Comparison of ENCODE assay signal across 1 cellular context in the genomic region with DNA sequence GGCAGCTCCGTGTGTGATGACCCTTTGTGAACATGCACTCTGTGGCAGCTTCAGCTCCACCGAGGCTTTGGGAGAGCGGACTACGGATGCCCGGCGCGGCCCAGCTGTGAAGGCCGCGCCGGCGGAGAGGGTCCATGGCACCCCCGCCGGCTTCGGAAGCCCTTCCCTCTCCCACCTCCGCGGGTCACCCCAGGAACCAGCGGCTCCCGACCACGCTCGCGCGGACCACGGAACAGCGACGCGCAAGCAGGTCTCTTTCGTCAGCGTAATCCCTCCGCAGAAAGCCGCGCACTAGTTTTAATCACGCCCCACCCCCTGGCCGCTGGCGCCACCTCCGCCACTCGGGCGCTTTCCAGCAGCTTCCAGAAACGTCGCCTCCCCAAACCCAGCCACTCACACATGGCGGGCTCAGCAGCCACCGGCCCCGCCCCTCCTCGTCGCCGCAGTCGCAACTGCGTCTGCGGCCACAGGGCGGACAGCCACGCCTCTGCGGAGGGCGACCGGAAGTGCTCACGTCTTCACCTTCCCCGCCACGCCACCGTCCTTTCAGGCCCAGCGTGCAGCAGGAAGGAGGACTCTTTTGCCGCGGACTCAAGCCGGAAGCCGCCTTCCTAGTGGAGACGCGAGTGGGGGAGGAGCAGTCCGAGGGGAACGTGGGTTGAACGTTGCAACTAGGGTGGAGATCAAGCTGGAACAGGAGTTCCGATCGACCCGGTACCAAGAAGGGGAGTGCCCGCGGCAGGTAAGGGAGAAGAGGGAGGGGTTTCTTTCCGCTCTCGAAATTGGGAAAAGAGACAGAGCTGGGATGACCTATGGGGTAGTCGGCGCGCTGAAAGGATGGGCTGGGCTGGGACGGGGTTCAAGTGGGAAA.
TF ChIP-seq lines count a peak whose summit lies in the region.

A gene (plus strand): TSS at position 606 of the 871 bp plus-strand sequence. CDS start 3,221 bp downstream, outside the sequence.

TF ChIP-seq in GM12878, 131 proteins besides CTCF, POLR2A, EP300 and RAD21 (continued from another document and continues in another):
- TF ChIP-seq NRF1 (conservative IDR thresholded peaks at IDR 0.05; ENCODE audit: low read depth, low read length) (peak; percentile 28; the same call in 1 of the 2 replicates), ZNF622 (IDR thresholded peaks at IDR 0.05) (no peak), TCF7 (IDR thresholded peaks at IDR 0.05; ENCODE audit: borderline replicate concordance) (peak; percentile 36; the same call in 1 of the 2 replicates), POU2F2 (IDR thresholded peaks at IDR 0.05; ENCODE audit: borderline replicate concordance, low read depth, low read length) (peak; percentile 51; the same call in 2 of the 3 replicates), TARDBP (IDR thresholded peaks at IDR 0.05; ENCODE audit: borderline replicate concordance) (peak; percentile 65; the same call in 1 of the 2 replicates), ASH2L (IDR thresholded peaks at IDR 0.05; ENCODE audit: borderline replicate concordance, low read depth) (peak; percentile 43), MEF2B (IDR thresholded peaks at IDR 0.05; ENCODE audit: partially characterized antibody, poor library complexity, severe bottlenecking) (peak; percentile 43), EGR1 (IDR thresholded peaks at IDR 0.05; ENCODE audit: borderline replicate concordance in 1 of 2, low read depth in 2 of 2, low read length in 2 of 2) (peak; percentile 83 to 90), JUNB (IDR thresholded peaks at IDR 0.05) (no peak), RCOR1 (conservative IDR thresholded peaks at IDR 0.05; ENCODE audit: low read depth, low read length) (0 out of 2 replicates have a peak, but pooled peaks have one; percentile 56), MYC (IDR thresholded peaks at IDR 0.05; ENCODE audit: insufficient read depth, insufficient read length, insufficient replicate concordance, low read length, severe bottlenecking) (peak; percentile 92), HDAC2 (IDR thresholded peaks at IDR 0.05) (no peak), MTA2 (IDR thresholded peaks at IDR 0.05; ENCODE audit: low read depth) (no peak; the same call in 1 of the 2 replicates), SRF (IDR thresholded peaks at IDR 0.05; ENCODE audit: low read depth in 2 of 2, low read length in 2 of 2) (peak; percentile 62 to 93), SMAD5 (IDR thresholded peaks at IDR 0.05; ENCODE audit: low read depth) (peak; percentile 30), ZNF384 (IDR thresholded peaks at IDR 0.05; ENCODE audit: borderline replicate concordance, low read depth, low read length) (no peak; the same call in 1 of the 2 replicates), RFX5 (IDR thresholded peaks at IDR 0.05; ENCODE audit: low read depth, low read length) (peak; percentile 79), FOXK2 (IDR thresholded peaks at IDR 0.05) (no peak), TCF12 (IDR thresholded peaks at IDR 0.05; ENCODE audit: low read depth, low read length) (peak; percentile 78), NFYA (IDR thresholded peaks at IDR 0.05; ENCODE audit: borderline replicate concordance, low read depth, low read length) (no peak), CHD4 (IDR thresholded peaks at IDR 0.05) (no peak), WRNIP1 (IDR thresholded peaks at IDR 0.05; ENCODE audit: borderline replicate concordance, low read depth, low read length) (peak; percentile 90; the same call in 1 of the 2 replicates), CBX5 (IDR thresholded peaks at IDR 0.05; ENCODE audit: low read depth) (peak; percentile 98), BCL11A (IDR thresholded peaks at IDR 0.05; ENCODE audit: low read depth, low read length) (no peak), PAX8 (IDR thresholded peaks at IDR 0.05) (no peak), ATF7 (IDR thresholded peaks at IDR 0.05; ENCODE audit: low read depth) (peak; percentile 62; the same call in 1 of the 2 replicates)
- TF ChIP-seq, protein P1, sequence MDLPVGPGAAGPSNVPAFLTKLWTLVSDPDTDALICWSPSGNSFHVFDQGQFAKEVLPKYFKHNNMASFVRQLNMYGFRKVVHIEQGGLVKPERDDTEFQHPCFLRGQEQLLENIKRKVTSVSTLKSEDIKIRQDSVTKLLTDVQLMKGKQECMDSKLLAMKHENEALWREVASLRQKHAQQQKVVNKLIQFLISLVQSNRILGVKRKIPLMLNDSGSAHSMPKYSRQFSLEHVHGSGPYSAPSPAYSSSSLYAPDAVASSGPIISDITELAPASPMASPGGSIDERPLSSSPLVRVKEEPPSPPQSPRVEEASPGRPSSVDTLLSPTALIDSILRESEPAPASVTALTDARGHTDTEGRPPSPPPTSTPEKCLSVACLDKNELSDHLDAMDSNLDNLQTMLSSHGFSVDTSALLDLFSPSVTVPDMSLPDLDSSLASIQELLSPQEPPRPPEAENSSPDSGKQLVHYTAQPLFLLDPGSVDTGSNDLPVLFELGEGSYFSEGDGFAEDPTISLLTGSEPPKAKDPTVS (IDR thresholded peaks at IDR 0.05; ENCODE audit: low read depth, low read length): peak; percentile 100
- TF ChIP-seq, protein P2, sequence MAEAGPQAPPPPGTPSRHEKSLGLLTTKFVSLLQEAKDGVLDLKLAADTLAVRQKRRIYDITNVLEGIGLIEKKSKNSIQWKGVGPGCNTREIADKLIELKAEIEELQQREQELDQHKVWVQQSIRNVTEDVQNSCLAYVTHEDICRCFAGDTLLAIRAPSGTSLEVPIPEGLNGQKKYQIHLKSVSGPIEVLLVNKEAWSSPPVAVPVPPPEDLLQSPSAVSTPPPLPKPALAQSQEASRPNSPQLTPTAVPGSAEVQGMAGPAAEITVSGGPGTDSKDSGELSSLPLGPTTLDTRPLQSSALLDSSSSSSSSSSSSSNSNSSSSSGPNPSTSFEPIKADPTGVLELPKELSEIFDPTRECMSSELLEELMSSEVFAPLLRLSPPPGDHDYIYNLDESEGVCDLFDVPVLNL (IDR thresholded peaks at IDR 0.05; ENCODE audit: low read depth, low read length): peak; percentile 60; the same call in 1 of the 2 replicates
- TF ChIP-seq, protein P3, sequence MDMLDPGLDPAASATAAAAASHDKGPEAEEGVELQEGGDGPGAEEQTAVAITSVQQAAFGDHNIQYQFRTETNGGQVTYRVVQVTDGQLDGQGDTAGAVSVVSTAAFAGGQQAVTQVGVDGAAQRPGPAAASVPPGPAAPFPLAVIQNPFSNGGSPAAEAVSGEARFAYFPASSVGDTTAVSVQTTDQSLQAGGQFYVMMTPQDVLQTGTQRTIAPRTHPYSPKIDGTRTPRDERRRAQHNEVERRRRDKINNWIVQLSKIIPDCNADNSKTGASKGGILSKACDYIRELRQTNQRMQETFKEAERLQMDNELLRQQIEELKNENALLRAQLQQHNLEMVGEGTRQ (IDR thresholded peaks at IDR 0.05; ENCODE audit: borderline replicate concordance, low read depth, low read length): no peak
- TF ChIP-seq, protein P4, sequence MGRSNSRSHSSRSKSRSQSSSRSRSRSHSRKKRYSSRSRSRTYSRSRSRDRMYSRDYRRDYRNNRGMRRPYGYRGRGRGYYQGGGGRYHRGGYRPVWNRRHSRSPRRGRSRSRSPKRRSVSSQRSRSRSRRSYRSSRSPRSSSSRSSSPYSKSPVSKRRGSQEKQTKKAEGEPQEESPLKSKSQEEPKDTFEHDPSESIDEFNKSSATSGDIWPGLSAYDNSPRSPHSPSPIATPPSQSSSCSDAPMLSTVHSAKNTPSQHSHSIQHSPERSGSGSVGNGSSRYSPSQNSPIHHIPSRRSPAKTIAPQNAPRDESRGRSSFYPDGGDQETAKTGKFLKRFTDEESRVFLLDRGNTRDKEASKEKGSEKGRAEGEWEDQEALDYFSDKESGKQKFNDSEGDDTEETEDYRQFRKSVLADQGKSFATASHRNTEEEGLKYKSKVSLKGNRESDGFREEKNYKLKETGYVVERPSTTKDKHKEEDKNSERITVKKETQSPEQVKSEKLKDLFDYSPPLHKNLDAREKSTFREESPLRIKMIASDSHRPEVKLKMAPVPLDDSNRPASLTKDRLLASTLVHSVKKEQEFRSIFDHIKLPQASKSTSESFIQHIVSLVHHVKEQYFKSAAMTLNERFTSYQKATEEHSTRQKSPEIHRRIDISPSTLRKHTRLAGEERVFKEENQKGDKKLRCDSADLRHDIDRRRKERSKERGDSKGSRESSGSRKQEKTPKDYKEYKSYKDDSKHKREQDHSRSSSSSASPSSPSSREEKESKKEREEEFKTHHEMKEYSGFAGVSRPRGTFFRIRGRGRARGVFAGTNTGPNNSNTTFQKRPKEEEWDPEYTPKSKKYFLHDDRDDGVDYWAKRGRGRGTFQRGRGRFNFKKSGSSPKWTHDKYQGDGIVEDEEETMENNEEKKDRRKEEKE (IDR thresholded peaks at IDR 0.05): no peak
- TF ChIP-seq, protein P5, sequence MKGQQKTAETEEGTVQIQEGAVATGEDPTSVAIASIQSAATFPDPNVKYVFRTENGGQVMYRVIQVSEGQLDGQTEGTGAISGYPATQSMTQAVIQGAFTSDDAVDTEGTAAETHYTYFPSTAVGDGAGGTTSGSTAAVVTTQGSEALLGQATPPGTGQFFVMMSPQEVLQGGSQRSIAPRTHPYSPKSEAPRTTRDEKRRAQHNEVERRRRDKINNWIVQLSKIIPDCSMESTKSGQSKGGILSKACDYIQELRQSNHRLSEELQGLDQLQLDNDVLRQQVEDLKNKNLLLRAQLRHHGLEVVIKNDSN (IDR thresholded peaks at IDR 0.05; ENCODE audit: borderline replicate concordance, extremely low read length, insufficient read depth, low read depth, low read length): peak; percentile 23
- TF ChIP-seq, protein P6, sequence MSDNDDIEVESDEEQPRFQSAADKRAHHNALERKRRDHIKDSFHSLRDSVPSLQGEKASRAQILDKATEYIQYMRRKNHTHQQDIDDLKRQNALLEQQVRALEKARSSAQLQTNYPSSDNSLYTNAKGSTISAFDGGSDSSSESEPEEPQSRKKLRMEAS (IDR thresholded peaks at IDR 0.05; ENCODE audit: low read depth, low read length): peak; percentile 95
- TF ChIP-seq, protein P7, sequence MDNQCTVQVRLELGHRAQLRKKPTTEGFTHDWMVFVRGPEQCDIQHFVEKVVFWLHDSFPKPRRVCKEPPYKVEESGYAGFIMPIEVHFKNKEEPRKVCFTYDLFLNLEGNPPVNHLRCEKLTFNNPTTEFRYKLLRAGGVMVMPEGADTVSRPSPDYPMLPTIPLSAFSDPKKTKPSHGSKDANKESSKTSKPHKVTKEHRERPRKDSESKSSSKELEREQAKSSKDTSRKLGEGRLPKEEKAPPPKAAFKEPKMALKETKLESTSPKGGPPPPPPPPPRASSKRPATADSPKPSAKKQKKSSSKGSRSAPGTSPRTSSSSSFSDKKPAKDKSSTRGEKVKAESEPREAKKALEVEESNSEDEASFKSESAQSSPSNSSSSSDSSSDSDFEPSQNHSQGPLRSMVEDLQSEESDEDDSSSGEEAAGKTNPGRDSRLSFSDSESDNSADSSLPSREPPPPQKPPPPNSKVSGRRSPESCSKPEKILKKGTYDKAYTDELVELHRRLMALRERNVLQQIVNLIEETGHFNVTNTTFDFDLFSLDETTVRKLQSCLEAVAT (IDR thresholded peaks at IDR 0.05): 0 out of 2 replicates have a peak, but pooled peaks have one; percentile 54
- TF ChIP-seq, protein P8, sequence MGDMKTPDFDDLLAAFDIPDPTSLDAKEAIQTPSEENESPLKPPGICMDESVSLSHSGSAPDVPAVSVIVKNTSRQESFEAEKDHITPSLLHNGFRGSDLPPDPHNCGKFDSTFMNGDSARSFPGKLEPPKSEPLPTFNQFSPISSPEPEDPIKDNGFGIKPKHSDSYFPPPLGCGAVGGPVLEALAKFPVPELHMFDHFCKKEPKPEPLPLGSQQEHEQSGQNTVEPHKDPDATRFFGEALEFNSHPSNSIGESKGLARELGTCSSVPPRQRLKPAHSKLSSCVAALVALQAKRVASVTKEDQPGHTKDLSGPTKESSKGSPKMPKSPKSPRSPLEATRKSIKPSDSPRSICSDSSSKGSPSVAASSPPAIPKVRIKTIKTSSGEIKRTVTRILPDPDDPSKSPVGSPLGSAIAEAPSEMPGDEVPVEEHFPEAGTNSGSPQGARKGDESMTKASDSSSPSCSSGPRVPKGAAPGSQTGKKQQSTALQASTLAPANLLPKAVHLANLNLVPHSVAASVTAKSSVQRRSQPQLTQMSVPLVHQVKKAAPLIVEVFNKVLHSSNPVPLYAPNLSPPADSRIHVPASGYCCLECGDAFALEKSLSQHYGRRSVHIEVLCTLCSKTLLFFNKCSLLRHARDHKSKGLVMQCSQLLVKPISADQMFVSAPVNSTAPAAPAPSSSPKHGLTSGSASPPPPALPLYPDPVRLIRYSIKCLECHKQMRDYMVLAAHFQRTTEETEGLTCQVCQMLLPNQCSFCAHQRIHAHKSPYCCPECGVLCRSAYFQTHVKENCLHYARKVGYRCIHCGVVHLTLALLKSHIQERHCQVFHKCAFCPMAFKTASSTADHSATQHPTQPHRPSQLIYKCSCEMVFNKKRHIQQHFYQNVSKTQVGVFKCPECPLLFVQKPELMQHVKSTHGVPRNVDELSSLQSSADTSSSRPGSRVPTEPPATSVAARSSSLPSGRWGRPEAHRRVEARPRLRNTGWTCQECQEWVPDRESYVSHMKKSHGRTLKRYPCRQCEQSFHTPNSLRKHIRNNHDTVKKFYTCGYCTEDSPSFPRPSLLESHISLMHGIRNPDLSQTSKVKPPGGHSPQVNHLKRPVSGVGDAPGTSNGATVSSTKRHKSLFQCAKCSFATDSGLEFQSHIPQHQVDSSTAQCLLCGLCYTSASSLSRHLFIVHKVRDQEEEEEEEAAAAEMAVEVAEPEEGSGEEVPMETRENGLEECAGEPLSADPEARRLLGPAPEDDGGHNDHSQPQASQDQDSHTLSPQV (IDR thresholded peaks at IDR 0.05): 0 out of 2 replicates have a peak, but pooled peaks have one; percentile 69
- TF ChIP-seq, protein P9, sequence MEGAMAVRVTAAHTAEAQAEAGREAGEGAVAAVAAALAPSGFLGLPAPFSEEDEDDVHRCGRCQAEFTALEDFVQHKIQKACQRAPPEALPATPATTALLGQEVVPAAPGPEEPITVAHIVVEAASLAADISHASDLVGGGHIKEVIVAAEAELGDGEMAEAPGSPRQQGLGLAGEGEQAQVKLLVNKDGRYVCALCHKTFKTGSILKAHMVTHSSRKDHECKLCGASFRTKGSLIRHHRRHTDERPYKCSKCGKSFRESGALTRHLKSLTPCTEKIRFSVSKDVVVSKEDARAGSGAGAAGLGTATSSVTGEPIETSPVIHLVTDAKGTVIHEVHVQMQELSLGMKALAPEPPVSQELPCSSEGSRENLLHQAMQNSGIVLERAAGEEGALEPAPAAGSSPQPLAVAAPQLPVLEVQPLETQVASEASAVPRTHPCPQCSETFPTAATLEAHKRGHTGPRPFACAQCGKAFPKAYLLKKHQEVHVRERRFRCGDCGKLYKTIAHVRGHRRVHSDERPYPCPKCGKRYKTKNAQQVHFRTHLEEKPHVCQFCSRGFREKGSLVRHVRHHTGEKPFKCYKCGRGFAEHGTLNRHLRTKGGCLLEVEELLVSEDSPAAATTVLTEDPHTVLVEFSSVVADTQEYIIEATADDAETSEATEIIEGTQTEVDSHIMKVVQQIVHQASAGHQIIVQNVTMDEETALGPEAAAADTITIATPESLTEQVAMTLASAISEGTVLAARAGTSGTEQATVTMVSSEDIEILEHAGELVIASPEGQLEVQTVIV (IDR thresholded peaks at IDR 0.05; ENCODE audit: borderline replicate concordance, partially characterized antibody): peak; percentile 76
- TF ChIP-seq, protein P10, sequence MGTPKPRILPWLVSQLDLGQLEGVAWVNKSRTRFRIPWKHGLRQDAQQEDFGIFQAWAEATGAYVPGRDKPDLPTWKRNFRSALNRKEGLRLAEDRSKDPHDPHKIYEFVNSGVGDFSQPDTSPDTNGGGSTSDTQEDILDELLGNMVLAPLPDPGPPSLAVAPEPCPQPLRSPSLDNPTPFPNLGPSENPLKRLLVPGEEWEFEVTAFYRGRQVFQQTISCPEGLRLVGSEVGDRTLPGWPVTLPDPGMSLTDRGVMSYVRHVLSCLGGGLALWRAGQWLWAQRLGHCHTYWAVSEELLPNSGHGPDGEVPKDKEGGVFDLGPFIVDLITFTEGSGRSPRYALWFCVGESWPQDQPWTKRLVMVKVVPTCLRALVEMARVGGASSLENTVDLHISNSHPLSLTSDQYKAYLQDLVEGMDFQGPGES (IDR thresholded peaks at IDR 0.05): no peak
